24 cellular contexts compared by ENCODE assay signal in the genomic region with DNA sequence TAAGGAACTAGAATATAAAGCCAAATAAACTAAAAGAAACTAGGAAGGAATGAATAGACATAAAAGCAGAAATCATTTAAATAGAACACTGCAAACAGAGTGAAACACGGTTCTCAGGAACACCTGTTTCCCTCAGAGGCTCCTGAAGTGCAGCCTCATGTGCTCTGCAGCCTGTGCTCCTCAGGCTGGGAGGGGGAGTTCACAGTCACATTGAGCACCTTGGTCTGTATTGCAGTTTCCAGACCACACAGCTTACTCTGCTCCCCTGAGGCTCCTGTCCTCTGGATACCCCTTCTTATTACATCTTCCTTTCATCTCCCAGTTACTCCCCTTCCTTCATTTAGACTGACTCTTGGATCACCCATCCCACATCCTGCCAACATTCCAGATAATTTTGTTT. TPM values are rescaled to one million over a fixed set of nuclear protein-coding genes. Genes with fewer than 3 reads are reported as not detected.
"Had no signal": no experiment of that assay in that cellular context is flagged by ENCODE, and none has a peak within 500 bp of the region (broad histone marks: within the 10 kb centered on the region; RNA-seq: fewer than 3 reads in every experiment).

No MANE protein-coding gene starts in this region.

- H3K36me3 Mint-ChIP-seq: naive B cell had no signal

- H3K9me3 Mint-ChIP-seq: naive B cell had no signal

- H3K27ac Mint-ChIP-seq: nephron progenitor cell had no signal

- H3K4me1 Mint-ChIP-seq: naive B cell had no signal

- DNase-seq: effector memory CD4-positive, alpha-beta T cell; heart right ventricle; hypothalamus; mesendoderm; naive B cell; nephron progenitor cell; psoas muscle; retina; right lobe of liver; spleen; stimulated activated CD4-positive, alpha-beta T cell treated with anti-CD3 and anti-CD28 coated beads, Interleukin-15, amount 100 ng/mL, for 24 hours; stimulated activated CD4-positive, alpha-beta T cell treated with anti-CD3 and anti-CD28 coated beads, Interleukin-1b, Interleukin-23, amount 100 ng/mL, for 48 hours; stimulated activated CD4-positive, alpha-beta T cell treated with anti-CD3 and anti-CD28 coated beads, Interleukin-4, amount 100 ng/mL, for 24 hours; stimulated activated naive CD4-positive, alpha-beta T cell; trophoblast cell had no signal

- ATAC-seq: esophagus mucosa, heart right ventricle, psoas muscle, right lobe of liver had no signal

- H3K4me3 Mint-ChIP-seq: naive B cell, nephron progenitor cell had no signal

RNA-seq across cellular contexts. Expression of a gene that starts 49.7 kb away (rescaled TPM):
- total RNA-seq: esophagus mucosa, fibroblast of lung, frontal cortex, glomerular endothelial cell, heart right ventricle, liver, lung microvascular endothelial cell, omental fat pad, psoas muscle, right lobe of liver, skeletal muscle tissue, spleen, urinary bladder had no signal
